ENCODE assay signal across 2 cellular contexts in the genomic region with DNA sequence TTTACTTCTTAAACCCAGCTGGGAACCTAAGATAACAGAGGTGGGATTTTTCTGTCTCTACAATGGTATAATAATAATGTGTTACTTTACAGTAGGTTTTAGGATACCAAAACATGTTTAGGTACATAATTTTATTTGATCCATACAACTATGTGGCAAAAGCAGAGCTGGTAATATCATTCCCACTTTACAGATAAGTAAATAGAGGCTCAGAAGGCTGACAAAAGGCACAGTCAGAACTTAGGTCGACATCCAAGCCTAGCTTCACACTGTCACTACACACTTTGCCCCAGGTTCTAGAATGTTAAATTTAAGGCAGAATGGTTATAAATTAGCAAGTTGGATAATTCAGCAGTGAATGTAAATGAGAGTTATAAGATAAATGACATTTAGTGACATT.
TF ChIP-seq lines count a peak whose summit lies in the region.

No MANE protein-coding gene starts in this region.

TF ChIP-seq in K562, 482 proteins besides CTCF, POLR2A, EP300 and RAD21 (continued from another document):
- TF ChIP-seq, protein P1, sequence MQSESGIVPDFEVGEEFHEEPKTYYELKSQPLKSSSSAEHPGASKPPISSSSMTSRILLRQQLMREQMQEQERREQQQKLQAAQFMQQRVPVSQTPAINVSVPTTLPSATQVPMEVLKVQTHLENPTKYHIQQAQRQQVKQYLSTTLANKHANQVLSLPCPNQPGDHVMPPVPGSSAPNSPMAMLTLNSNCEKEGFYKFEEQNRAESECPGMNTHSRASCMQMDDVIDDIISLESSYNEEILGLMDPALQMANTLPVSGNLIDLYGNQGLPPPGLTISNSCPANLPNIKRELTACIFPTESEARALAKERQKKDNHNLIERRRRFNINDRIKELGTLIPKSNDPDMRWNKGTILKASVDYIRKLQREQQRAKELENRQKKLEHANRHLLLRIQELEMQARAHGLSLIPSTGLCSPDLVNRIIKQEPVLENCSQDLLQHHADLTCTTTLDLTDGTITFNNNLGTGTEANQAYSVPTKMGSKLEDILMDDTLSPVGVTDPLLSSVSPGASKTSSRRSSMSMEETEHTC (IDR thresholded peaks at IDR 0.05) = no peak
- TF ChIP-seq XRCC4 (IDR thresholded peaks at IDR 0.05; ENCODE audit: extremely low read depth, insufficient read depth, insufficient read length) = no peak
- peak; percentile 88 for TF ChIP-seq RBM25 (IDR thresholded peaks at IDR 0.05; ENCODE audit: low read depth, low read length, severe bottlenecking)
- TF ChIP-seq, protein P2, sequence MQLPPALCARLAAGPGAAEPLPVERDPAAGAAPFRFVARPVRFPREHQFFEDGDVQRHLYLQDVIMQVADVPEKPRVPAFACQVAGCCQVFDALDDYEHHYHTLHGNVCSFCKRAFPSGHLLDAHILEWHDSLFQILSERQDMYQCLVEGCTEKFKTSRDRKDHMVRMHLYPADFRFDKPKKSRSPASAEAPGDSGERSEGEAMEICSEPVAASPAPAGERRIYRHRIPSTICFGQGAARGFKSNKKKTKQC (CRISPR knock-in tag; IDR thresholded peaks at IDR 0.05) = no peak
- TF ChIP-seq RCOR1 (IDR thresholded peaks at IDR 0.05; ENCODE audit: borderline replicate concordance in 1 of 2, low read depth in 2 of 2, low read length in 2 of 2) = peak in 1 of 2 experiments; percentile 59; a peak in 2 of 4 replicates
- 0 out of 3 replicates have a peak, but pooled peaks of 1 of the 2 experiments have one; percentile 26 for TF ChIP-seq CBX3 (IDR thresholded peaks at IDR 0.05; ENCODE audit: borderline replicate concordance in 1 of 2, low read length in 2 of 2)
- TF ChIP-seq TCF3 (CRISPR knock-in tag; IDR thresholded peaks at IDR 0.05) = no peak
- no peak for TF ChIP-seq NFXL1 (CRISPR knock-in tag; IDR thresholded peaks at IDR 0.05)
- TF ChIP-seq CHD4 (IDR thresholded peaks at IDR 0.05; ENCODE audit: insufficient read depth, insufficient replicate concordance, low read depth, low read length, poor library complexity, severe bottlenecking) = peak; percentile 77
- TF ChIP-seq RBM39 (optimal IDR thresholded peaks at IDR 0.05; ENCODE audit: low read depth, low read length) = no peak
- peak; percentile 90 for TF ChIP-seq BCOR (IDR thresholded peaks at IDR 0.05)
- no peak for TF ChIP-seq ZNF239 (CRISPR knock-in tag; IDR thresholded peaks at IDR 0.05)
- no peak for TF ChIP-seq ZBTB9 (CRISPR knock-in tag; IDR thresholded peaks at IDR 0.05)
- no peak for TF ChIP-seq FOXJ2 (tag; IDR thresholded peaks at IDR 0.05)
- peak; percentile 41 to 66; a peak in 3 of 4 replicates for TF ChIP-seq KDM1A (IDR thresholded peaks at IDR 0.05)
- TF ChIP-seq, protein P3, sequence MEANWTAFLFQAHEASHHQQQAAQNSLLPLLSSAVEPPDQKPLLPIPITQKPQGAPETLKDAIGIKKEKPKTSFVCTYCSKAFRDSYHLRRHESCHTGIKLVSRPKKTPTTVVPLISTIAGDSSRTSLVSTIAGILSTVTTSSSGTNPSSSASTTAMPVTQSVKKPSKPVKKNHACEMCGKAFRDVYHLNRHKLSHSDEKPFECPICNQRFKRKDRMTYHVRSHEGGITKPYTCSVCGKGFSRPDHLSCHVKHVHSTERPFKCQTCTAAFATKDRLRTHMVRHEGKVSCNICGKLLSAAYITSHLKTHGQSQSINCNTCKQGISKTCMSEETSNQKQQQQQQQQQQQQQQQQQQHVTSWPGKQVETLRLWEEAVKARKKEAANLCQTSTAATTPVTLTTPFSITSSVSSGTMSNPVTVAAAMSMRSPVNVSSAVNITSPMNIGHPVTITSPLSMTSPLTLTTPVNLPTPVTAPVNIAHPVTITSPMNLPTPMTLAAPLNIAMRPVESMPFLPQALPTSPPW (CRISPR knock-in tag; IDR thresholded peaks at IDR 0.05) = no peak
- TF ChIP-seq ADNP (tag; IDR thresholded peaks at IDR 0.05) = peak; percentile 67
- no peak for TF ChIP-seq SREBF2 (CRISPR knock-in tag; IDR thresholded peaks at IDR 0.05)
- TF ChIP-seq LCOR (CRISPR knock-in tag; IDR thresholded peaks at IDR 0.05) = no peak
- TF ChIP-seq KAT2B (IDR thresholded peaks at IDR 0.05; ENCODE audit: low read depth, low read length) = no peak
- no peak for TF ChIP-seq SMARCA5 (IDR thresholded peaks at IDR 0.05)
- no peak for TF ChIP-seq MIER1 (IDR thresholded peaks at IDR 0.05; ENCODE audit: low read depth)
- peak; percentile 69; the same call in 1 of the 2 replicates for TF ChIP-seq HDAC2 (IDR thresholded peaks at IDR 0.05)

TF ChIP-seq in neural cell, 6 proteins besides CTCF, POLR2A, EP300 and RAD21 (continued from another document):
- TF ChIP-seq REST (IDR thresholded peaks at IDR 0.05; ENCODE audit: borderline replicate concordance) = no peak
- TF ChIP-seq MXI1 (conservative IDR thresholded peaks at IDR 0.05; ENCODE audit: poor library complexity, severe bottlenecking) = no peak
TF ChIP-seq in neural cell: peak in this region for 0.
